9 cellular contexts compared by ENCODE assay signal in genomic region chr5:76874088-76874581, GRCh38. TPM values are rescaled to one million over a fixed set of nuclear protein-coding genes. Genes with fewer than 3 reads are reported as not detected.
DNase-seq lines count a peak whose midpoint lies in the region; ATAC-seq and TF ChIP-seq lines count a peak whose summit lies in the region.
"Had no signal": no experiment of that assay in that cellular context is flagged by ENCODE, and none has a peak within 500 bp of the region (broad histone marks: within the 10 kb centered on the region; RNA-seq: fewer than 3 reads in every experiment).

No MANE protein-coding gene starts in this region.

- DNase-seq in NCI-H1105 treated with DMSO at 0.1 percent for 48 hours (lab: John Stamatoyannopoulos, UW) (peak; percentile 81), OCI-M1 (lab: John Stamatoyannopoulos, UW) (peak; percentile 68), progenitor cell of endocrine pancreas (ENCODE audit: low spot score, unreplicated experiment) (no peak), GM10266 (ENCODE audit: extremely low spot score) (no peak), D341Med (ENCODE audit: low spot score) (no peak), NCI-H2196 treated with DMSO at 0.1 percent for 48 hours (lab: John Stamatoyannopoulos, UW; ENCODE audit: unreplicated experiment) (no peak)
- DNase-seq: activated CD4-positive, alpha-beta T cell treated with anti-CD3 and anti-CD28 coated beads for 4 hours had no signal

- H3K36me3 Mint-ChIP-seq in progenitor cell of endocrine pancreas (ENCODE audit: insufficient read depth): no peaks in the 10 kb centered on the region

- H3K4me1 Mint-ChIP-seq in progenitor cell of endocrine pancreas (ENCODE audit: low read depth): peaks cover 18% of the 10 kb centered on the region

- H3K4me3 Mint-ChIP-seq in progenitor cell of endocrine pancreas (ENCODE audit: low read depth): peak overlapping the region; percentile 30

- TF ChIP-seq CTCF in progenitor cell of endocrine pancreas (IDR thresholded peaks at IDR 0.05; ENCODE audit: unreplicated experiment): no peak
- TF ChIP-seq CTCF in GM10266 (IDR thresholded peaks at IDR 0.05; ENCODE audit: control insufficient read depth, insufficient read depth, low read depth, missing control alignments): no peak

- peak; percentile 57 for ATAC-seq in GM19463 (IDR thresholded peaks at IDR 0.05; ENCODE audit: unreplicated experiment)

- peak overlapping the region; percentile 67 for H3K27ac Mint-ChIP-seq in progenitor cell of endocrine pancreas

- H3K27me3 Mint-ChIP-seq in progenitor cell of endocrine pancreas: no peaks in the 10 kb centered on the region

- H3K9me3 Mint-ChIP-seq in progenitor cell of endocrine pancreas (ENCODE audit: low read depth): no peaks in the 10 kb centered on the region

RNA-seq across cellular contexts. Expression of gene S100Z, which starts 24.3 kb away (rescaled TPM):
- 1.2 and 1.7 TPM in 2 replicates for total RNA-seq in progenitor cell of endocrine pancreas
- total RNA-seq: pulmonary artery endothelial cell had no signal

RNA-seq across cellular contexts. Expression of gene F2RL1, which starts 55.3 kb away (rescaled TPM):
- 6.5 and 10.0 TPM in 2 replicates for total RNA-seq in progenitor cell of endocrine pancreas

Comparison
In these comparisons a context has a peak if more than half of its experiments do, and no peak if none do; other contexts are left out.
1. DNase-seq: peak in NCI-H1105 treated with DMSO at 0.1 percent for 48 hours (single experiment) and OCI-M1 (single experiment); none in progenitor cell of endocrine pancreas (single experiment), GM10266 (single experiment), D341Med (single experiment) and NCI-H2196 treated with DMSO at 0.1 percent for 48 hours (single experiment).